In the genomic region with DNA sequence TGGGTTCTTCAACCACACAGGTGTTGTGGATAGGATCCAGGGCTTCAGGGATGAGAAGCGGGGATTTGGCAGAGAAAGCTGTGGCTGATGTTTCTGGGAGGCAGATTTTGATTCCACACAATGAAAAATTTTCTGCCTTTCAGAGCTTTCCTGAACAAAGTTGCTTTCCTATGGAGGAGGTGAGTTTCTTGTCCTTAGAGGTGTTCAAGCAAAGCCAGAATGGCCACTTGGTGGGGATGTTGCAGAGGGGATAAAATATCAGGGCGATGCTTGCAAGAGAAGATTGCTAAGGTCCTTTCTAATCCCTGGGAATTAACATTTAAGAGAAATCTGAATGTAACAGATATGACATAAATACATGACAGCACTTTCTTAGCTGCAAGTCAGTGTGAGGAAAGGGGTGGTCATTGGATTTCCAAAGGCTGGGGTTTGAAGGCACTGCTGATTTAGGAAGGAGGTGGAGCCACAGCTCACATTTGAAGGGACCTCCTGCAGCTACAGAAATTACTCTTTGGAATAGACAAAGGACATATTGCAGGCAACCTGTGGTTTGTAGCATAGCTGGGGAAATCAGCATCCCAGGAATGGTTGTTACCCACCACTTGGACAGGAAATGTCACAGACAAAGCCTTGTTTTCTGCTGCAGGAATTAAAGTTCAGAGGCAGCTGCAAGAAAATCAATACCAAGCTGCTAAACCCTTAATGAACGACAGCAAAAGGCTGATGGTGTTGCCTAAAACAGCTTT, we compare ENCODE assay signal across 11 cellular contexts.
DNase-seq lines count a peak whose midpoint lies in the region; ATAC-seq and TF ChIP-seq lines count a peak whose summit lies in the region.
"Had no signal": no experiment of that assay in that cellular context is flagged by ENCODE, and none has a peak within 500 bp of the region (broad histone marks: within the 10 kb centered on the region; RNA-seq: fewer than 3 reads in every experiment).

No MANE protein-coding gene starts in this region.

- H3K27ac ChIP-seq in RWPE1 (no peak overlapping the region), mesodermal cell (ENCODE audit: low read depth, low read length, severe bottlenecking) (peak overlapping the region; percentile 62), aorta (ENCODE audit: low read depth in 1 of 2, low read length in 2 of 2) (no peak overlapping the region)
- H3K27ac ChIP-seq: neutrophil had no signal

- no peaks in the 10 kb centered on the region for H3K9me3 ChIP-seq in mesodermal cell (ENCODE audit: control insufficient read depth, low read length)
- peaks cover 1% of the 10 kb centered on the region for H3K9me3 ChIP-seq in aorta (ENCODE audit: control insufficient read depth, low read length)
- H3K9me3 ChIP-seq: neutrophil had no signal

- CTCF ChIA-PET in RWPE1 (lab: Yijun Ruan, JAX): interaction anchor here (0.6 to 1.1 kb wide), 8 partner anchors 11 to 1299 kb away, joined by 3 to 5 read pairs (median 3); no protein-coding TSS in a partner anchor

- POLR2A ChIA-PET in RWPE1 (lab: Yijun Ruan, JAX; ENCODE audit: low non-redundant PET): no interaction called here

- 67 to 88% methylated on average over 2 of the region's 3 CpGs for WGBS in mesodermal cell (ENCODE audit: insufficient coverage in 2 of 2), 2 experiments
- WGBS in aorta, 2 donors: 50 to 53% methylated on average over 3 of the region's 3 CpGs

- no peak overlapping the region for H3K4me3 ChIP-seq in Jurkat, Clone E6-1 (ENCODE audit: low read length)
- H3K4me3 ChIP-seq in mesodermal cell (ENCODE audit: extremely low read depth, insufficient read depth, low read length, poor library complexity, severe bottlenecking) (no peak overlapping the region), aorta (ENCODE audit: low read length in 2 of 2) (no peak overlapping the region)

- ATAC-seq in aorta (ENCODE audit: low FRiP score): no peak

- H3K27me3 ChIP-seq in aorta (ENCODE audit: control insufficient read depth in 1 of 2, insufficient read depth in 2 of 2, low read length in 1 of 2): peaks cover 0 to 1% of the 10 kb centered on the region in 2 donors
- H3K27me3 ChIP-seq: neutrophil had no signal

- TF ChIP-seq CTCF in RWPE1 (conservative IDR thresholded peaks at IDR 0.05; ENCODE audit: low read depth): no peak

- intact Hi-C loops in aorta (cut with DNase I): no loop called here

- H3K36me3 ChIP-seq in mesodermal cell (ENCODE audit: control insufficient read depth, insufficient read depth, low read length) (no peaks in the 10 kb centered on the region), aorta (ENCODE audit: control insufficient read depth in 1 of 2, insufficient read depth in 2 of 2, low read length in 1 of 2) (no peaks in the 10 kb centered on the region)
- H3K36me3 ChIP-seq: neutrophil had no signal

- peak; percentile 28 to 79 (median 56) for DNase-seq in NCI-H1417 (lab: John Stamatoyannopoulos, UW)
- DNase-seq in NCI-H1417 treated with DMSO at 0.1 percent for 48 hours (lab: John Stamatoyannopoulos, UW): no peak
- peak; percentile 4 for DNase-seq in Jurkat, Clone E6-1 (ENCODE audit: low read depth, low spot score)
- peak; percentile 31 for DNase-seq in RWPE1 (ENCODE audit: low spot score)
- DNase-seq in NCI-H226: no peak
- no peak for DNase-seq in aorta
- DNase-seq in NCI-H2081 (lab: John Stamatoyannopoulos, UW): no peak
- DNase-seq: activated naive CD4-positive, alpha-beta T cell; stimulated activated CD4-positive, alpha-beta T cell treated with anti-CD3 and anti-CD28 coated beads, Interleukin-4, amount 100 ng/mL, for 1 hour had no signal

- peaks cover 4% of the 10 kb centered on the region for H3K4me1 ChIP-seq in mesodermal cell (ENCODE audit: control insufficient read depth, insufficient read depth, low read length, poor library complexity, severe bottlenecking)
- no peaks in the 10 kb centered on the region for H3K4me1 ChIP-seq in aorta (ENCODE audit: control insufficient read depth in 1 of 2, insufficient read depth in 2 of 2, low read length in 2 of 2)

Comparison
In these comparisons a context has a peak if more than half of its experiments do, and no peak if none do; other contexts are left out.
1. DNase-seq: peak in NCI-H1417 (3 of 3), Jurkat, Clone E6-1 (single experiment) and RWPE1 (single experiment); none in NCI-H1417 treated with DMSO at 0.1 percent for 48 hours (single experiment), NCI-H226 (single experiment), aorta (0 of 2) and NCI-H2081 (0 of 2).